26 cellular contexts compared by ENCODE assay signal in the genomic region with DNA sequence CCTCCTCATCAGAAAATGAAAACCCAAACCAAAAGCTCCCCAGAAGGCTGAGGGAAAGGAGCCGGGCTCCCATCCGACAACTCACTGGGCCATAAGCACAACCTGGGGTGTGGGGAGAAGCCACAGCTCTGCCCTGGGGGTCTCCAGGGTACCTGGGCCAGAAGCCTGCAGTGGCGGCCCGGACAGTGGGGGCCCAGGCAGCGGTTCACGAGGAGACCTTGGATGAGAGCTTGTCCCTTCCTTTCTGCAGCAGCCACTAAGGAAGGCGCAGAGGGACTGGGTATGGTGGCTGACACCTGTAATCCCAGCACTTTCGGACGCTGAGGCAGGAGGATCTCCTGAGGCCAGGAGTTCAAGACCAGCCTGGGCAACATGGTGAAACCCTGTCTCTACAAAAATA.
"Had no signal": no experiment of that assay in that cellular context is flagged by ENCODE, and none has a peak within 500 bp of the region (broad histone marks: within the 10 kb centered on the region; RNA-seq: fewer than 3 reads in every experiment).

No MANE protein-coding gene starts in this region.

- H2AFZ ChIP-seq: parathyroid adenoma had no signal

- H3K79me2 ChIP-seq: parathyroid adenoma had no signal

- H3K9me3 Mint-ChIP-seq: immature natural killer cell; memory B cell; naive thymus-derived CD8-positive, alpha-beta T cell; nephron; neural crest cell; stimulated activated effector memory CD8-positive, alpha-beta T cell treated with anti-CD3 and anti-CD28 coated beads, Interleukin-12 subunit alpha, Interleukin-12 subunit beta, amount 100 ng/mL, for 72 hours; stimulated activated naive CD8-positive, alpha-beta T cell treated with anti-CD3 and anti-CD28 coated beads, Interleukin-15, Interleukin-2, amounts not matched to agents 100 ng/mL and 50 ng/mL, for 24 hours; type B pancreatic cell had no signal

- H3K27me3 ChIP-seq: neutrophil, right atrium auricular region, right lobe of liver, tibial nerve, uterus had no signal

- H3K4me3 Mint-ChIP-seq: immature natural killer cell; memory B cell; naive thymus-derived CD8-positive, alpha-beta T cell; nephron; neural crest cell; stimulated activated effector memory CD8-positive, alpha-beta T cell treated with anti-CD3 and anti-CD28 coated beads, Interleukin-12 subunit alpha, Interleukin-12 subunit beta, amount 100 ng/mL, for 72 hours; stimulated activated naive CD8-positive, alpha-beta T cell treated with anti-CD3 and anti-CD28 coated beads, Interleukin-15, Interleukin-2, amounts not matched to agents 100 ng/mL and 50 ng/mL, for 24 hours; type B pancreatic cell had no signal

- DNase-seq: hippocampal formation; immature natural killer cell; kidney; left colon; left lung; naive thymus-derived CD8-positive, alpha-beta T cell; occipital lobe; spleen; stimulated activated CD4-positive, alpha-beta T cell treated with anti-CD3 and anti-CD28 coated beads, Interleukin-4, amount 100 ng/mL, for 24 hours; stimulated activated naive CD4-positive, alpha-beta T cell; uterus had no signal

- H3K9ac ChIP-seq: parathyroid adenoma had no signal

- H3K4me3 ChIP-seq: left lung, right atrium auricular region, right lobe of liver, spleen, suprapubic skin, tibial nerve, uterus had no signal

- H3K9me3 ChIP-seq: left lung, neutrophil, right atrium auricular region, right lobe of liver, spleen, suprapubic skin, tibial nerve, uterus had no signal

- H3K4me1 Mint-ChIP-seq: immature natural killer cell; memory B cell; naive thymus-derived CD8-positive, alpha-beta T cell; nephron; neural crest cell; stimulated activated effector memory CD8-positive, alpha-beta T cell treated with anti-CD3 and anti-CD28 coated beads, Interleukin-12 subunit alpha, Interleukin-12 subunit beta, amount 100 ng/mL, for 72 hours had no signal

- ATAC-seq: left lung; naive thymus-derived CD8-positive, alpha-beta T cell; stimulated activated effector memory CD8-positive, alpha-beta T cell treated with anti-CD3 and anti-CD28 coated beads, Interleukin-12 subunit alpha, Interleukin-12 subunit beta, amount 100 ng/mL, for 72 hours had no signal

- FAIRE-seq: islet of Langerhans, kidney, small intestine had no signal

- H3K27ac Mint-ChIP-seq: immature natural killer cell; memory B cell; naive thymus-derived CD8-positive, alpha-beta T cell; nephron; progenitor cell of endocrine pancreas; stimulated activated effector memory CD8-positive, alpha-beta T cell treated with anti-CD3 and anti-CD28 coated beads, Interleukin-12 subunit alpha, Interleukin-12 subunit beta, amount 100 ng/mL, for 72 hours; stimulated activated naive CD8-positive, alpha-beta T cell treated with anti-CD3 and anti-CD28 coated beads, Interleukin-15, Interleukin-2, amounts not matched to agents 100 ng/mL and 50 ng/mL, for 24 hours; type B pancreatic cell had no signal

- H3K27ac ChIP-seq: left lung, neutrophil, parathyroid adenoma, right atrium auricular region, right lobe of liver, suprapubic skin, uterus had no signal

- H3K27me3 Mint-ChIP-seq: memory B cell; stimulated activated naive CD8-positive, alpha-beta T cell treated with anti-CD3 and anti-CD28 coated beads, Interleukin-15, Interleukin-2, amounts not matched to agents 100 ng/mL and 50 ng/mL, for 24 hours had no signal

- H3K36me3 ChIP-seq: left lung, neutrophil, right atrium auricular region, right lobe of liver, spleen, suprapubic skin, tibial nerve, uterus had no signal

- H3K4me1 ChIP-seq: left lung, parathyroid adenoma, right atrium auricular region, right lobe of liver, suprapubic skin, tibial nerve, uterus had no signal

- H3K36me3 Mint-ChIP-seq: immature natural killer cell; memory B cell; naive thymus-derived CD8-positive, alpha-beta T cell; stimulated activated effector memory CD8-positive, alpha-beta T cell treated with anti-CD3 and anti-CD28 coated beads, Interleukin-12 subunit alpha, Interleukin-12 subunit beta, amount 100 ng/mL, for 72 hours; type B pancreatic cell had no signal
